ENCODE assay signal across 7 cellular contexts in the genomic region with DNA sequence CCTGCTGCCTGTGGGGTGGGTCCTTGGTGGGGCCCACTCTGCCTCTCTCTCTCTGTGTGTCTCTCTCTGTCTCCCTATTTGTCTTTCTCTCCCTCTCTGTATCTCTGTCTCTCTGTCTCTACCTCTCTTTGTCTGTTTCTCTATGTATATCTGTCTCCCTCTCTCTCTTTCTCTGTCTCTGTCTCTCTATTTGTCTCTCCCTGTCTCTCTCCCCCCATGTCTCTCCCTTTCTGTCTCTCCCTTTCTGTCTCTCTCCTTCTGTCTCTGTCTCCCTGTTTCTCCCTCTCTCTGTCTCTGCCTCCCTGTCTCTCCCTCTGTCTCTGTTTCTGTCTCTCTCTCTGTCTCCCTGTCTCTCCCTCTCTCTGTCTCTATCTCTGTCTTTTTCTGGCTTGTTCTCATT.
"Had no signal": no experiment of that assay in that cellular context is flagged by ENCODE, and none has a peak within 500 bp of the region (broad histone marks: within the 10 kb centered on the region; RNA-seq: fewer than 3 reads in every experiment).

No MANE protein-coding gene starts in this region.

- H3K4me1 Mint-ChIP-seq: GM23338, H9, IgD-negative memory B cell had no signal

- H3K27me3 Mint-ChIP-seq: IgD-negative memory B cell had no signal

- H3K27ac Mint-ChIP-seq: GM23338, H9, HFFc6, IgD-negative memory B cell had no signal

- DNase-seq: H9, HCEC 1CT, HFFc6, KBM-7 had no signal

- H3K4me3 ChIP-seq: GM23338 had no signal

- H3K27ac ChIP-seq: KMS-11 had no signal

- H3K9ac ChIP-seq: KMS-11 had no signal

- H3K4me3 Mint-ChIP-seq: GM23338, H9, HFFc6, IgD-negative memory B cell had no signal

- H3K36me3 Mint-ChIP-seq: IgD-negative memory B cell had no signal

- H2AFZ ChIP-seq: GM23338 had no signal

- H3K4me2 ChIP-seq: GM23338, KMS-11 had no signal
